22 cellular contexts compared by ENCODE assay signal in genomic region chr2:18599509-18600254, GRCh38. TPM values are rescaled to one million over a fixed set of nuclear protein-coding genes. Genes with fewer than 3 reads are reported as not detected.
DNase-seq lines count a peak whose midpoint lies in the region; TF ChIP-seq lines count a peak whose summit lies in the region.
"Had no signal": no experiment of that assay in that cellular context is flagged by ENCODE, and none has a peak within 500 bp of the region (broad histone marks: within the 10 kb centered on the region; RNA-seq: fewer than 3 reads in every experiment).

No MANE protein-coding gene starts in this region.

- no peaks in the 10 kb centered on the region for H3K79me2 ChIP-seq in hepatocyte

- H3K27ac ChIP-seq in esophagus squamous epithelium, result no peak overlapping the region
- H3K27ac ChIP-seq in hepatocyte, result no peak overlapping the region
- H3K27ac ChIP-seq: KMS-11, left lung had no signal

- no peaks in the 10 kb centered on the region for H4K20me1 ChIP-seq in hepatocyte (ENCODE audit: insufficient read depth, poor library complexity, severe bottlenecking)

- WGBS in esophagus squamous epithelium, 2 donors, result 43 to 45% methylated on average over 2 of the region's 2 CpGs
- WGBS in hepatocyte (ENCODE audit: low lambda C conversion rate, missing lambda C conversion rate), result 51% methylated on average over 2 of the region's 2 CpGs

- no peak for TF ChIP-seq CTCF in fibroblast of the aortic adventitia (IDR thresholded peaks at IDR 0.05; ENCODE audit: insufficient read depth, low read length)
- no peak for TF ChIP-seq CTCF in esophagus squamous epithelium (IDR thresholded peaks at IDR 0.05)
- TF ChIP-seq CTCF in hepatocyte (IDR thresholded peaks at IDR 0.05; ENCODE audit: poor library complexity), result no peak

- H3K4me1 ChIP-seq in esophagus squamous epithelium (peaks cover 0 to 8% (median 0%) of the 10 kb centered on the region in 3 donors), hepatocyte (ENCODE audit: insufficient read depth) (peaks cover 12% of the 10 kb centered on the region)
- H3K4me1 ChIP-seq: left lung had no signal

- no peaks in the 10 kb centered on the region for H3K9me3 ChIP-seq in esophagus squamous epithelium
- no peaks in the 10 kb centered on the region for H3K9me3 ChIP-seq in hepatocyte (ENCODE audit: low read depth)
- H3K9me3 ChIP-seq: left lung had no signal

- TF ChIP-seq POLR2A in esophagus squamous epithelium (IDR thresholded peaks at IDR 0.05), result no peak

- no peaks in the 10 kb centered on the region for H3K9me2 ChIP-seq in hepatocyte (replicated peaks; ENCODE audit: insufficient read depth)

- H3K36me3 ChIP-seq in esophagus squamous epithelium (no peaks in the 10 kb centered on the region), hepatocyte (replicated peaks; ENCODE audit: insufficient read depth, low read depth) (no peaks in the 10 kb centered on the region)
- H3K36me3 ChIP-seq: left lung had no signal

- DNase-seq in GM04503 (ENCODE audit: low read depth), result peak; percentile 70
- DNase-seq in RPMI7951 (ENCODE audit: low read depth), result peak; percentile 49
- peak; percentile 93 for DNase-seq in fibroblast of the aortic adventitia (ENCODE audit: low read depth)
- peak; percentile 76 for DNase-seq in stromal cell of bone marrow (ENCODE audit: low read depth)
- no peak for DNase-seq in NCI-H510A (lab: John Stamatoyannopoulos, UW)
- DNase-seq in esophagus squamous epithelium (lab: John Stamatoyannopoulos, UW), result no peak
- DNase-seq in hepatocyte (ENCODE audit: low spot score), result no peak
- DNase-seq: activated CD4-positive, CD25-positive, alpha-beta regulatory T cell; activated effector memory CD4-positive, alpha-beta T cell treated with Interleukin-2 at 50 U/mL for 16 hours; amygdala; CD4-positive, alpha-beta T cell; DMS53; left lung; NCI-H1417 treated with DMSO at 0.1 percent for 48 hours; NCI-H226; SIG-M5 had no signal

- H3K27me3 ChIP-seq in esophagus squamous epithelium, result no peaks in the 10 kb centered on the region
- no peaks in the 10 kb centered on the region for H3K27me3 ChIP-seq in hepatocyte
- H3K27me3 ChIP-seq: left lung had no signal

- H2AFZ ChIP-seq in hepatocyte, result no peak overlapping the region

- intact Hi-C loops in esophagus squamous epithelium (cut with DNase I), result no loop called here

- no peak overlapping the region for H3K4me3 ChIP-seq in fibroblast of the aortic adventitia (ENCODE audit: low read depth, low read length)
- H3K4me3 ChIP-seq in esophagus squamous epithelium, result no peak overlapping the region
- no peak overlapping the region for H3K4me3 ChIP-seq in hepatocyte
- H3K4me3 ChIP-seq: coronary artery, left lung, smooth muscle cell had no signal

- H3K4me2 ChIP-seq in hepatocyte, result no peak overlapping the region
- H3K4me2 ChIP-seq: KMS-11, smooth muscle cell had no signal

RNA-seq across cellular contexts. Expression of gene NT5C1B, which starts 10.3 kb away (rescaled TPM):
- not detected in 2 replicates for total RNA-seq in RPMI7951 (2014; rRNA removed; shearing (Covaris generic))
- total RNA-seq in fibroblast of the aortic adventitia (ENCODE audit: low replicate concordance) (not detected in 2 replicates), esophagus squamous epithelium (not detected), hepatocyte (not detected in 2 replicates)
- 0.22 and 0.51 TPM in 2 replicates for polyA plus RNA-seq in hepatocyte
- total RNA-seq: CD4-positive, alpha-beta T cell; esophagus mucosa; left lung; osteocyte; smooth muscle cell; T-helper 2 cell treated with Interferon-gamma antibody and Interleukin-4, amounts not matched to agents 100 ng/mL and 5 ng/mL, for 36 hours had no signal
- polyA plus RNA-seq: smooth muscle cell had no signal

RNA-seq across cellular contexts. Expression of gene RDH14, which starts 39.2 kb away (rescaled TPM):
- 13.6 and 13.9 TPM in 2 replicates for total RNA-seq in RPMI7951 (2014; rRNA removed; shearing (Covaris generic))
- total RNA-seq in fibroblast of the aortic adventitia (ENCODE audit: low replicate concordance) (34.5 and 40.5 TPM in 2 replicates), esophagus squamous epithelium (10 to 100 TPM; 11.8 to 24.4 (median 17.7) TPM), hepatocyte (39.5 and 46.5 TPM in 2 replicates)
- polyA plus RNA-seq in hepatocyte, result 38.2 and 49.3 TPM in 2 replicates

Comparison
In these comparisons a context has a peak if more than half of its experiments do, and no peak if none do; other contexts are left out.
1. DNase-seq: peak in GM04503 (single experiment), RPMI7951 (single experiment), fibroblast of the aortic adventitia (single experiment) and stromal cell of bone marrow (single experiment); none in NCI-H510A (single experiment), esophagus squamous epithelium (single experiment) and hepatocyte (single experiment).